15 cellular contexts compared by ENCODE assay signal in the genomic region with DNA sequence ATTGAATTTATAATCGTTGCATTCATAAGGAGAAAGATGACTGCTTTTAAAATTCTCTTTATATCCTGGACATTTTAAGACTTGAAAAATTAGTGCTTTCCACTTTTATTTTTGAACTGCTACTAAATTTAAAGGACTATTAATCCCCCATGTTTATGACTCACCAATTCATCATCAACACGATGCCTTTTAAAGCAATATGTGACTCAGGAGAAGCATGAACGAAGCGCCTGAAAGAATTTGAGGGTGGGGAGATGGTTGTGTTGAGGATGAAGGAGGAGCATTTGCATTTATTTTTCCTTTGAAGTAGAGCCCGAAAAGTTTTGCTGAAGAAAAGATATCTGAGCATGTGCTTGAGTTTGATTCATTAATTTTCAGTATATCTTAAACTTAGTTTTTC.
A peak's percentile ranks its signal among the peaks of the same experiment; 100 is the strongest.
DNase-seq lines count a peak whose midpoint lies in the region; ATAC-seq and TF ChIP-seq lines count a peak whose summit lies in the region.
"Had no signal": no experiment of that assay in that cellular context is flagged by ENCODE, and none has a peak within 500 bp of the region (broad histone marks: within the 10 kb centered on the region; RNA-seq: fewer than 3 reads in every experiment).

No MANE protein-coding gene starts in this region.

- H3K4me2 ChIP-seq in mesendoderm (ENCODE audit: low read length): no peak overlapping the region

- H3K56ac ChIP-seq in mesendoderm (ENCODE audit: low read length): no peak overlapping the region

- no peak overlapping the region for H3K23ac ChIP-seq in mesendoderm (ENCODE audit: low read length)

- H3K4me1 ChIP-seq in mesendoderm (ENCODE audit: control insufficient read depth, low read depth, low read length) (no peaks in the 10 kb centered on the region), thyroid gland (no peaks in the 10 kb centered on the region)

- no peaks in the 10 kb centered on the region for H3K79me1 ChIP-seq in mesendoderm (ENCODE audit: low read length)

- TF ChIP-seq POLR2A in thyroid gland (IDR thresholded peaks at IDR 0.05): no peak

- H3K36me3 ChIP-seq in mesendoderm (ENCODE audit: control insufficient read depth, insufficient read depth, low read length) (no peaks in the 10 kb centered on the region), thyroid gland (no peaks in the 10 kb centered on the region)

- no peak overlapping the region for H3K27ac ChIP-seq in mesendoderm (ENCODE audit: low read depth, low read length)
- no peak overlapping the region for H3K27ac ChIP-seq in thyroid gland
- H3K27ac ChIP-seq: HL-60 had no signal

- no peak overlapping the region for H2BK15ac ChIP-seq in mesendoderm (replicated peaks; ENCODE audit: low read depth)

- peak; percentile 46 for DNase-seq in GM03348 (ENCODE audit: low spot score)
- peak; percentile 1 for DNase-seq in SK-MEL-5 (ENCODE audit: low read depth, low spot score)
- peak; percentile 86 for DNase-seq in fibroblast of mammary gland (ENCODE audit: low read depth)
- peak; percentile 73 for DNase-seq in retinal pigment epithelial cell (ENCODE audit: low read depth)
- DNase-seq in mesendoderm: no peak
- DNase-seq in DMS114 treated with DMSO at 0.1 percent for 48 hours (lab: John Stamatoyannopoulos, UW; ENCODE audit: unreplicated experiment): no peak
- DNase-seq in thyroid gland: no peak
- DNase-seq: activated CD4-positive, alpha-beta T cell treated with anti-CD3 and anti-CD28 coated beads for 36 hours; midbrain; NCI-H2171 treated with DMSO at 0.1 percent for 48 hours; posterior cingulate gyrus; stimulated activated CD4-positive, alpha-beta T cell treated with anti-CD3 and anti-CD28 coated beads, Interleukin-4, amount 100 ng/mL, for 24 hours; stimulated activated naive CD8-positive, alpha-beta T cell treated with anti-CD3 and anti-CD28 coated beads, Interleukin-15, Interleukin-2, amounts not matched to agents 100 U/mL and 50 U/mL, for 24 hours had no signal

- H4K5ac ChIP-seq in mesendoderm (ENCODE audit: low read length): no peak overlapping the region

- intact Hi-C loops in thyroid gland (cut with DNase I): no loop called here

- no peak for TF ChIP-seq CTCF in fibroblast of mammary gland (conservative IDR thresholded peaks at IDR 0.05; ENCODE audit: control insufficient read depth, insufficient read depth, low read depth, low read length)
- no peak for TF ChIP-seq CTCF in retinal pigment epithelial cell (conservative IDR thresholded peaks at IDR 0.05; ENCODE audit: low read depth, low read length)
- TF ChIP-seq CTCF in thyroid gland (IDR thresholded peaks at IDR 0.05): no peak

- no peaks in the 10 kb centered on the region for H3K9me3 ChIP-seq in thyroid gland

- H4K8ac ChIP-seq in mesendoderm (ENCODE audit: low read depth, low read length): no peak overlapping the region

- H3K4me3 ChIP-seq in fibroblast of mammary gland (ENCODE audit: control insufficient read depth, low read depth, low read length) (no peak overlapping the region), retinal pigment epithelial cell (ENCODE audit: low read length) (no peak overlapping the region), mesendoderm (ENCODE audit: low read length) (no peak overlapping the region), thyroid gland (replicated peaks in 1 of 3) (no peak overlapping the region)

- H2BK120ac ChIP-seq in mesendoderm (ENCODE audit: low read depth, low read length): no peak overlapping the region

- ATAC-seq in HG03521 (IDR thresholded peaks at IDR 0.05; ENCODE audit: unreplicated experiment): no peak
- ATAC-seq: activated CD4-positive, alpha-beta T cell treated with anti-CD3 and anti-CD28 coated beads for 36 hours; stimulated activated naive CD8-positive, alpha-beta T cell treated with anti-CD3 and anti-CD28 coated beads, Interleukin-15, Interleukin-2, amounts not matched to agents 100 U/mL and 50 U/mL, for 24 hours had no signal

- WGBS in mesendoderm (ENCODE audit: extremely low coverage, insufficient coverage, low lambda C conversion rate): no CpG with 5 or more reads among the region's 5 CpGs
- 75 to 84% methylated on average over 5 of the region's 5 CpGs for WGBS in thyroid gland, 2 donors

- H3K27me3 ChIP-seq in mesendoderm (ENCODE audit: insufficient read depth, low read length, poor library complexity) (no peaks in the 10 kb centered on the region), thyroid gland (no peaks in the 10 kb centered on the region)

- no peak overlapping the region for H2AK5ac ChIP-seq in mesendoderm (ENCODE audit: low read length)

- no peak overlapping the region for H3K18ac ChIP-seq in mesendoderm (ENCODE audit: low read length)

- no peak overlapping the region for H3K4ac ChIP-seq in mesendoderm (ENCODE audit: low read depth, low read length)

- no peak overlapping the region for H2BK5ac ChIP-seq in mesendoderm (ENCODE audit: low read length)

- H3K79me2 ChIP-seq in mesendoderm (ENCODE audit: control insufficient read depth, insufficient read depth, low read length): no peaks in the 10 kb centered on the region

- in situ Hi-C loops in SK-MEL-5 (cut with HindIII; ENCODE audit: low pct_unique_long_range_greater_than_20kb, low sequenced_read_pairs): no loop called here

- H3K9ac ChIP-seq in mesendoderm (ENCODE audit: low read length): no peak overlapping the region

Comparison
In these comparisons a context has a peak if more than half of its experiments do, and no peak if none do; other contexts are left out.
1. DNase-seq: peak in GM03348 (single experiment), SK-MEL-5 (single experiment), fibroblast of mammary gland (single experiment) and retinal pigment epithelial cell (single experiment); none in mesendoderm (single experiment), DMS114 treated with DMSO at 0.1 percent for 48 hours (single experiment) and thyroid gland (0 of 2).